In the genomic region with DNA sequence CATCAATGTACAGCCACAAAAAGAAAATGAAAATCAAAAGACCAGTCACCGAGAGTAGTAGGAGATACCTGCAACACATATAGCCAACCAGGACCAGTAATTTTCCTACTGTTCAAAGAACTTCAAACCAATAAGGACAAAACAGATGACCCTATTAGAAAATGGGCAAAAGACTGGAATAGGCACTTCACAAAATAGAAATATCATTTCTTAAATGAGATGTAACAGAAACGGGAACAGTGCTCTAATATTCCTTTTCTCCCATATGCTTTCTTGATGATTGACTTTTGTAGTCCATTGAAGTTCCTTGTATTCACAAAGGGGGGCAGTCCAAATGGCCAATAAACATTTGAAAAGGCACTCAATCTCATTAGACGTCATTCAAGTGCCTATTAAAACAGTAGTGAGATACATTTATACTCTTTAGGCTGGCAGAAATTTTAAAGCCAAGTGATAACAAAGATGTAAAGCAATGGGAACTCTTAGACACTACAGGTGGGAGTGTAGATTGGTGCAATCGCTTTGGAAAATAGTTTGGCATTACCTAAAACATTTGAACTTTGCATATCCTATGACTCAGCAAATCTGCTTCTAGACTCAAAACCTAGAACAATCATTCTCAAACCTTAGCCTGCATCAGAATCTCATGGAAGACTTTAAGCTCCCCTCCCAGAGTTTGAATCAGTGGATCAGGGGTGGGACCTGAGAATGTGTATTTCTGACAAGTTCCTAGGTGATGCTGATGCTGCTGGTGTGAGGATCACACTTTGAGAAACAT, we compare ENCODE assay signal across 23 cellular contexts. TPM values are rescaled to one million over a fixed set of nuclear protein-coding genes. Genes with fewer than 3 reads are reported as not detected.
DNase-seq lines count a peak whose midpoint lies in the region; ATAC-seq, FAIRE-seq and TF ChIP-seq lines count a peak whose summit lies in the region.
"Had no signal": no experiment of that assay in that cellular context is flagged by ENCODE, and none has a peak within 500 bp of the region (broad histone marks: within the 10 kb centered on the region; RNA-seq: fewer than 3 reads in every experiment).

No MANE protein-coding gene starts in this region.

- peaks cover 0 to 4% of the 10 kb centered on the region in 2 experiments; a peak in 1 of 4 replicates for H3K79me1 ChIP-seq in IMR-90 (ENCODE audit: low read depth in 1 of 2, low read length in 2 of 2)

- TF ChIP-seq POLR2A in A549 (IDR thresholded peaks at IDR 0.05; ENCODE audit: low read length): no peak
- TF ChIP-seq POLR2A in IMR-90 (IDR thresholded peaks at IDR 0.05; ENCODE audit: low read depth, low read length): no peak

- no peak overlapping the region for H3K23ac ChIP-seq in IMR-90 (ENCODE audit: low read depth, low read length)

- H3K27ac ChIP-seq in A549 (no peak overlapping the region), HEK293 (ENCODE audit: extremely low read depth, low read depth, low read length) (no peak overlapping the region), IMR-90 (ENCODE audit: insufficient read depth, low read length) (no peak overlapping the region)
- H3K27ac ChIP-seq: BLaER1 treated with 17β-estradiol and CSF1 and Interleukin-3, amounts not matched to agents 10 nM and 100 nM; C4-2B had no signal

- TF ChIP-seq RAD21 in A549 (conservative IDR thresholded peaks at IDR 0.05 in 1 of 2, IDR thresholded peaks at IDR 0.05 in 1 of 2): no peak
- no peak for TF ChIP-seq RAD21 in IMR-90 (IDR thresholded peaks at IDR 0.05; ENCODE audit: low read length)

- H2AFZ ChIP-seq in IMR-90 (replicated peaks; ENCODE audit: low read length, poor library complexity): no peak overlapping the region

- no peaks in the 10 kb centered on the region for H3K4me1 ChIP-seq in A549
- no peaks in the 10 kb centered on the region for H3K4me1 ChIP-seq in HEK293 (ENCODE audit: control insufficient read depth, insufficient read depth, low read length)
- peaks cover 4% of the 10 kb centered on the region; the same call in 1 of the 2 replicates for H3K4me1 ChIP-seq in IMR-90 (ENCODE audit: control insufficient read depth, insufficient read depth, low read length)
- H3K4me1 ChIP-seq: Caco-2 had no signal

- H4K91ac ChIP-seq in IMR-90 (ENCODE audit: insufficient read depth, low read depth, low read length): no peak overlapping the region

- no peak overlapping the region for H3K27ac Mint-ChIP-seq in T-cell
- H3K27ac Mint-ChIP-seq: B cell; CD4-positive, alpha-beta T cell; CD8-positive, alpha-beta T cell had no signal

- peaks cover 8% of the 10 kb centered on the region in 2 donors for H3K27me3 Mint-ChIP-seq in T-cell

- CTCF ChIA-PET in A549 (lab: Yijun Ruan, JAX): interaction anchor here (1.1 kb wide), 1 partner anchor 11 kb away, joined by 5 read pairs; no protein-coding TSS in a partner anchor
- CTCF ChIA-PET in HEK293 (lab: Yijun Ruan, JAX): interaction anchor here (1.0 kb wide), 1 partner anchor 9 kb away, joined by 3 read pairs; no protein-coding TSS in a partner anchor
- CTCF ChIA-PET in IMR-90 (lab: Yijun Ruan, JAX): no interaction called here
- CTCF ChIA-PET in T-cell (lab: Charles Lee): no interaction called here

- no peak overlapping the region for H2BK20ac ChIP-seq in IMR-90 (ENCODE audit: low read depth, low read length)

- H3K36me3 Mint-ChIP-seq in T-cell: peaks cover 7% of the 10 kb centered on the region
- H3K36me3 Mint-ChIP-seq: CD8-positive, alpha-beta T cell had no signal

- H3K36me3 ChIP-seq in HEK293 (ENCODE audit: control insufficient read depth in 2 of 2, insufficient read depth in 1 of 2, low read length in 2 of 2): no peaks in the 10 kb centered on the region
- H3K36me3 ChIP-seq in IMR-90 (ENCODE audit: control insufficient read depth, insufficient read depth, low read length): no peaks in the 10 kb centered on the region
- H3K36me3 ChIP-seq: BLaER1 treated with 17β-estradiol and CSF1 and Interleukin-3, amounts not matched to agents 10 nM and 100 nM had no signal

- no peak overlapping the region for H3K56ac ChIP-seq in IMR-90 (ENCODE audit: extremely low read depth, insufficient read depth, low read length)

- peaks cover 31% of the 10 kb centered on the region for H3K9me3 ChIP-seq in A549
- H3K9me3 ChIP-seq in HEK293 (ENCODE audit: control insufficient read depth, insufficient read depth, low read depth, low read length): no peaks in the 10 kb centered on the region
- H3K9me3 ChIP-seq in IMR-90 (ENCODE audit: control insufficient read depth, insufficient read depth, low read length): peaks cover 8% of the 10 kb centered on the region

- TF ChIP-seq EP300 in A549 (IDR thresholded peaks at IDR 0.05): no peak

- ATAC-seq in A549: no peak
- no peak for ATAC-seq in IMR-90 (ENCODE audit: low read depth)
- no peak for ATAC-seq in GM21526 (IDR thresholded peaks at IDR 0.05; ENCODE audit: low FRiP score, unreplicated experiment)
- ATAC-seq in T-cell (replicated peaks in 1 of 4): no peak
- ATAC-seq in GM21423 (IDR thresholded peaks at IDR 0.05; ENCODE audit: unreplicated experiment): no peak
- ATAC-seq: CD8-positive, alpha-beta T cell had no signal

- WGBS in A549 (ENCODE audit: missing lambda C conversion rate): 19% methylated on average over 4 of the region's 4 CpGs
- no CpG with 5 or more reads among the region's 4 CpGs for WGBS in IMR-90 (ENCODE audit: extremely low coverage in 2 of 2, insufficient read length in 1 of 2), 2 experiments

- no peak overlapping the region for H3K18ac ChIP-seq in IMR-90 (ENCODE audit: low read depth, low read length)

- H3K9me3 Mint-ChIP-seq in T-cell: peaks cover 6 to 15% (median 13%) of the 10 kb centered on the region in 3 donors

- no peak overlapping the region for H3K4me3 Mint-ChIP-seq in T-cell
- H3K4me3 Mint-ChIP-seq: B cell; CD4-positive, alpha-beta T cell; CD8-positive, alpha-beta T cell had no signal

- FAIRE-seq in A549 (lab: Jason Lieb, UNC): no peak
- FAIRE-seq in urothelium cell line (lab: Jason Lieb, UNC): peak; percentile 95
- FAIRE-seq: A204.1, D721Med, G401.6, GM12891, GM19239 had no signal

- peaks cover 0 to 3% (median 0%) of the 10 kb centered on the region in 3 donors for H3K4me1 Mint-ChIP-seq in T-cell
- H3K4me1 Mint-ChIP-seq: B cell had no signal

- H3K4me2 ChIP-seq in A549 (no peak overlapping the region), IMR-90 (ENCODE audit: low read depth, low read length) (no peak overlapping the region)
- H3K4me2 ChIP-seq: BLaER1 treated with 17β-estradiol and CSF1 and Interleukin-3, amounts not matched to agents 10 nM and 100 nM had no signal

- DNase-seq in A549 (ENCODE audit: low read depth in 1 of 2, low spot score in 1 of 2) (no peak), IMR-90 (no peak), urothelium cell line (ENCODE audit: low spot score) (no peak), T-cell (no peak)
- DNase-seq: 8988T; AML-193; Caco-2; Calu3; CD4-positive, alpha-beta T cell; CD8-positive, alpha-beta T cell; DMS79 treated with DMSO at 0.1 percent for 48 hours; GF-D8 had no signal

- no peak overlapping the region for H2AK5ac ChIP-seq in IMR-90 (ENCODE audit: low read depth, low read length)

- H4K5ac ChIP-seq in IMR-90 (ENCODE audit: low read depth, low read length): no peak overlapping the region

- TF ChIP-seq CTCF in A549 (IDR thresholded peaks at IDR 0.05) (no peak), HEK293 (tag by site-specific recombination; IDR thresholded peaks at IDR 0.05) (no peak), IMR-90 (conservative IDR thresholded peaks at IDR 0.05; ENCODE audit: low read depth, low read length) (no peak)

- no peaks in the 10 kb centered on the region for H3K9me1 ChIP-seq in IMR-90 (ENCODE audit: insufficient read depth, low read length)

- H3K27me3 ChIP-seq in IMR-90 (ENCODE audit: control insufficient read depth, insufficient read depth, low read length): no peaks in the 10 kb centered on the region
- H3K27me3 ChIP-seq: BLaER1 treated with 17β-estradiol and CSF1 and Interleukin-3, amounts not matched to agents 10 nM and 100 nM had no signal

- H4K20me1 ChIP-seq in IMR-90 (ENCODE audit: insufficient read depth, low read length): no peaks in the 10 kb centered on the region
- H4K20me1 ChIP-seq: BLaER1 treated with 17β-estradiol and CSF1 and Interleukin-3, amounts not matched to agents 10 nM and 100 nM had no signal

- POLR2A ChIA-PET in A549 (lab: Yijun Ruan, JAX) (interaction anchor here (1.5 kb wide), 1 partner anchor 16 kb away, joined by 5 read pairs; no protein-coding TSS in a partner anchor), HEK293 (lab: Yijun Ruan, JAX) (no interaction called here), IMR-90 (lab: Charles Lee; ENCODE audit: unreplicated experiment) (no interaction called here), T-cell (lab: Charles Lee) (no interaction called here)

- H2AK9ac ChIP-seq in IMR-90 (replicated peaks; ENCODE audit: low read depth, low read length, poor library complexity): no peak overlapping the region

- no peak overlapping the region for H2BK15ac ChIP-seq in IMR-90 (ENCODE audit: low read depth, low read length)

- H3K14ac ChIP-seq in IMR-90 (replicated peaks; ENCODE audit: low read depth, low read length): no peak overlapping the region

- no peak overlapping the region for H2BK5ac ChIP-seq in IMR-90 (ENCODE audit: low read depth, low read length, poor library complexity, severe bottlenecking)

- H3K9ac ChIP-seq in IMR-90 (ENCODE audit: low read depth, low read length): no peak overlapping the region
- H3K9ac ChIP-seq: BLaER1 treated with 17β-estradiol and CSF1 and Interleukin-3, amounts not matched to agents 10 nM and 100 nM had no signal

- H4K8ac ChIP-seq in IMR-90 (ENCODE audit: low read depth in 2 of 2, low read length in 2 of 2): no peak overlapping the region

- in situ Hi-C loops in IMR-90 (cut with MboI; ENCODE audit: low sequenced_read_pairs): no loop called here

- dilution Hi-C loops in IMR-90 (cut with HindIII; ENCODE audit: low sequenced_read_pairs, unreplicated experiment): no loop called here

- BruUV-seq in IMR-90 (replicated peaks; lab: Mats Ljungman, UMichigan): no TSS peak

- intact Hi-C loops in IMR-90 (cut with micrococcal nuclease): no loop called here

- no peak overlapping the region for H3K4ac ChIP-seq in IMR-90 (ENCODE audit: low read depth, low read length)

- no peak overlapping the region for H2BK120ac ChIP-seq in IMR-90 (ENCODE audit: low read depth, low read length)

- no peak overlapping the region for H3K4me3 ChIP-seq in A549
- H3K4me3 ChIP-seq in HEK293 (ENCODE audit: low read depth, low read length): no peak overlapping the region
- no peak overlapping the region for H3K4me3 ChIP-seq in IMR-90 (ENCODE audit: insufficient read depth, low read depth, low read length)
- H3K4me3 ChIP-seq: BLaER1 treated with 17β-estradiol and CSF1 and Interleukin-3, amounts not matched to agents 10 nM and 100 nM had no signal

RNA-seq across cellular contexts. Expression of gene FOXK1, which starts 24.3 kb away (rescaled TPM):
- 6.8 and 8.3 TPM in 2 replicates for polyA plus RNA-seq in A549 (2011; rRNA removed)
- 7.4 and 10.0 TPM in 2 replicates for polyA plus RNA-seq in A549 (2012; cell fraction: cytosol; rRNA removed)
- 27.5 and 29.2 TPM in 2 replicates for polyA plus RNA-seq in A549 (2012; cell fraction: nucleus; rRNA removed)
- 9.8 to 10.9 TPM (median 10.2 TPM) in 3 replicates for polyA plus RNA-seq in A549 (2017; fragmentation: RNase III; extraction: RNeasy Plus Mini Kit Qiagen cat#74134 plus additional on column Dnase treatment)
- polyA minus RNA-seq in A549 (2011; rRNA and poly(A)+ RNA removed): 15.7 and 19.4 TPM in 2 replicates
- 4.3 and 5.0 TPM in 2 replicates for total RNA-seq in IMR-90 (2012; rRNA removed)
- polyA plus RNA-seq in IMR-90 (2012; rRNA removed): 8.8 TPM in 2 replicates
- 6.7 and 6.8 TPM in 2 replicates for polyA plus RNA-seq in IMR-90 (2012; cell fraction: cytosol; rRNA removed)
- 18.7 and 30.1 TPM in 2 replicates for polyA plus RNA-seq in IMR-90 (2012; cell fraction: nucleus; rRNA removed; ENCODE audit: low replicate concordance)
- 10 to 100 TPM; 63.9 to 79.7 (median 74.2) TPM for total RNA-seq in T-cell

Comparison
In these comparisons a context has a peak if more than half of its experiments do, and no peak if none do; other contexts are left out.
1. RNA of gene FOXK1, which starts 24.3 kb away (total RNA-seq): 63.9 to 79.7 TPM in T-cell; 4.3 to 5.0 TPM in IMR-90; every median in the first group is over 10 times any median in the second.
2. CTCF ChIA-PET loops: an anchor here in A549 (1.1 kb wide) and HEK293 (1.0 kb wide); none called in IMR-90 and T-cell.